In genomic region chr20:48193626-48194025, GRCh38 we compare ENCODE assay signal across 27 cellular contexts.
"Had no signal": no experiment of that assay in that cellular context is flagged by ENCODE, and none has a peak within 500 bp of the region (broad histone marks: within the 10 kb centered on the region; RNA-seq: fewer than 3 reads in every experiment).

No MANE protein-coding gene starts in this region.

- H3K27me3 Mint-ChIP-seq: stimulated activated naive CD8-positive, alpha-beta T cell treated with anti-CD3 and anti-CD28 coated beads, Interleukin-15, amount 100 ng/mL, for 72 hours had no signal

- DNase-seq: dermis blood vessel endothelial cell; effector memory CD4-positive, alpha-beta T cell; hypothalamus; immature natural killer cell; islet precursor cell; kidney glomerular epithelial cell; mesenchymal stem cell; naive B cell; pancreas; stimulated activated CD4-positive, alpha-beta T cell treated with anti-CD3 and anti-CD28 coated beads, Interleukin-12 subunit alpha, Interleukin-12 subunit beta, amount 100 ng/mL, for 4 hours; stimulated activated CD4-positive, alpha-beta T cell treated with anti-CD3 and anti-CD28 coated beads, Interleukin-1b, Interleukin-23, amount 100 ng/mL, for 48 hours; stimulated activated CD4-positive, alpha-beta T cell treated with anti-CD3 and anti-CD28 coated beads, Interleukin-4, amount 100 ng/mL, for 1 hour; stimulated activated CD8-positive, alpha-beta memory T cell treated with anti-CD3 and anti-CD28 coated beads, Interleukin-4, amount 100 ng/mL, for 48 hours; stimulated activated naive CD4-positive, alpha-beta T cell; stimulated activated naive CD8-positive, alpha-beta T cell treated with anti-CD3 and anti-CD28 coated beads, Interleukin-15, amount 100 ng/mL, for 72 hours; trophoblast cell had no signal

- ATAC-seq: left lobe of liver; pancreas; sciatic nerve; stimulated activated naive CD8-positive, alpha-beta T cell treated with anti-CD3 and anti-CD28 coated beads, Interleukin-15, amount 100 ng/mL, for 72 hours had no signal

- H3K4me3 ChIP-seq: coronary artery, mucosa of descending colon, pancreas, smooth muscle cell, suprapubic skin, vagina had no signal

- H3K27ac Mint-ChIP-seq: immature natural killer cell; mesothelial cell of epicardium; natural killer cell treated with Interleukin-12 subunit alpha and Interleukin-12 subunit beta and Interleukin-15 and Interleukin-18, amount 100 ng/mL, for 72 hours; progenitor cell of endocrine pancreas had no signal

- H3K36me3 Mint-ChIP-seq: immature natural killer cell; mesothelial cell of epicardium; naive B cell; natural killer cell treated with Interleukin-12 subunit alpha and Interleukin-12 subunit beta and Interleukin-15 and Interleukin-18, amount 100 ng/mL, for 72 hours had no signal

- H3K27ac ChIP-seq: coronary artery, neutrophil, pancreas, suprapubic skin, vagina had no signal

- H3K9me3 Mint-ChIP-seq: mesothelial cell of epicardium; naive B cell; natural killer cell treated with Interleukin-12 subunit alpha and Interleukin-12 subunit beta and Interleukin-15 and Interleukin-18, amount 100 ng/mL, for 72 hours; stimulated activated naive CD8-positive, alpha-beta T cell treated with anti-CD3 and anti-CD28 coated beads, Interleukin-15, amount 100 ng/mL, for 72 hours had no signal

- H3K4me3 Mint-ChIP-seq: immature natural killer cell; mesothelial cell of epicardium; naive B cell; natural killer cell treated with Interleukin-12 subunit alpha and Interleukin-12 subunit beta and Interleukin-15 and Interleukin-18, amount 100 ng/mL, for 72 hours; stimulated activated naive CD8-positive, alpha-beta T cell treated with anti-CD3 and anti-CD28 coated beads, Interleukin-15, amount 100 ng/mL, for 72 hours had no signal

- H3K9me3 ChIP-seq: mucosa of descending colon, neutrophil, pancreas, suprapubic skin, vagina had no signal

- H3K27me3 ChIP-seq: neutrophil, pancreas, suprapubic skin, vagina had no signal

- H3K4me1 ChIP-seq: pancreas had no signal

- H3K4me1 Mint-ChIP-seq: immature natural killer cell; naive B cell; stimulated activated naive CD8-positive, alpha-beta T cell treated with anti-CD3 and anti-CD28 coated beads, Interleukin-15, amount 100 ng/mL, for 72 hours had no signal

- H3K36me3 ChIP-seq: neutrophil, pancreas, suprapubic skin, vagina had no signal
